In the genomic region with DNA sequence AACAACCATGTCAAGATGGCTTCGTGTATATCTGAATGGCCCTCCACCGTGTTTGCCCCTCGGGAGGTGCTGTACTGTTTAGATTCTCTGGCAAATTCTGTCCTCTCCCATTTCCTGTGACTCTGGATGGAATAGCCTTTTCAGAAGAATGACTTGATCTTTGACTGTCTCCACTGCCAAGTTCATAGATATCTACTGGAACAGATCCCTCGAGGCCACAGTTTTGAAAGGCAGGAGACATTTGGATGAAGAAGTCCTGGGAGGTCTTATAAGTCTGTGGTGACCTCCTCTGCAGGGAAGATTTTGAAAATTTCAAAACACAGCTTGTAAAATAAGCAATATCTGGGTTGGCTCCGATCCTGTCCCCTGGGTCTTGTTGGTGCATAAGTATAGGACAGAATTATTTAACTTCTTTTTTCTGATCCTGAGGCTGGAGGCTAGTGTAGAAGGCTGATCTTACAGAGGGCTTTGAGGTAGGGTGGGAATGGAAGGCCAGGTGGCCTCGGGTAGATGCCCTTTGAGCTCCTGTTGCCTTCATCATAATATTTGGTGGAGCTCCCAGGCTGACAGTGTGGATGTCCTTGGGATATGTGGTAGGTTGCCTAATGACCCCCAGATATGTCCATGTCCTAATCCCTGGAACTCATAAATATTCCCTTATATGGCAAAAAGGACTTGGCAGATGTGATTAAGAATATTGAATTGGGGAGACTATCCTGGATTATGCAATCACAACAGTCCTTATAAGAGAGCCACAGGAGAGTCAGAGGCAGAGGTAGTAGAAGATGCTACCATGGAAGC, we compare ENCODE assay signal across 25 cellular contexts. TPM values are rescaled to one million over a fixed set of nuclear protein-coding genes. Genes with fewer than 3 reads are reported as not detected.
DNase-seq lines count a peak whose midpoint lies in the region; ATAC-seq and TF ChIP-seq lines count a peak whose summit lies in the region.
"Had no signal": no experiment of that assay in that cellular context is flagged by ENCODE, and none has a peak within 500 bp of the region (broad histone marks: within the 10 kb centered on the region; RNA-seq: fewer than 3 reads in every experiment).

No MANE protein-coding gene starts in this region.

- 52 to 56% methylated on average over 6 of the region's 6 CpGs for WGBS in body of pancreas, 2 donors
- WGBS in psoas muscle, 3 donors: 34 to 39% (median 35%) methylated on average over 6 of the region's 6 CpGs
- WGBS in tibial nerve, 2 donors: 58 to 62% methylated on average over 6 of the region's 6 CpGs

- H3K27me3 ChIP-seq in body of pancreas (no peaks in the 10 kb centered on the region), psoas muscle (ENCODE audit: insufficient read depth in 3 of 3, low read length in 2 of 3) (peaks cover 0 to 22% (median 6%) of the 10 kb centered on the region in 3 donors), tibial nerve (peaks cover 0 to 9% of the 10 kb centered on the region in 2 donors)
- H3K27me3 ChIP-seq: BLaER1 treated with 17β-estradiol and CSF1 and Interleukin-3, amounts not matched to agents 10 nM and 100 nM; vagina had no signal

- H3K4me1 Mint-ChIP-seq in activated T-helper 1 cell treated with anti-CD3 and anti-CD28 coated beads, Interleukin-12 subunit alpha, Interleukin-12 subunit beta, Interleukin-2, Interleukin-4 antibody, amounts not matched to agents 30 ng/mL and 10 ng/mL and 1 ng/mL, durations not matched to agents 14 hours and 24 hours and 36 hours (ENCODE audit: low read depth): no peaks in the 10 kb centered on the region
- H3K4me1 Mint-ChIP-seq: activated CD4-positive, alpha-beta T cell treated with anti-CD3 and anti-CD28 coated beads for 36 hours; nephron progenitor cell had no signal

- DNase-seq in body of pancreas: peak in 2 of 4 donors; percentile 29 to 42
- peak; percentile 69 for DNase-seq in left ventricle myocardium superior
- DNase-seq in psoas muscle: peak; percentile 67 to 74
- peak; percentile 22 to 78 for DNase-seq in tibial nerve (ENCODE audit: low spot score in 2 of 2)
- no peak for DNase-seq in activated T-helper 1 cell treated with anti-CD3 and anti-CD28 coated beads, Interleukin-12 subunit alpha, Interleukin-12 subunit beta, Interleukin-2, Interleukin-4 antibody, amounts not matched to agents 30 ng/mL and 10 ng/mL and 1 ng/mL, durations not matched to agents 14 hours and 24 hours and 36 hours (ENCODE audit: low spot score)
- DNase-seq in mesenteric fat pad (ENCODE audit: low spot score): no peak
- DNase-seq: activated CD4-positive, alpha-beta T cell treated with anti-CD3 and anti-CD28 coated beads for 36 hours; activated naive CD4-positive, alpha-beta T cell treated with Interleukin-2 at 50 U/mL for 16 hours; activated T-cell treated with anti-CD3 and anti-CD28 coated beads, Interleukin-2, amount 50 U/mL, for 4 hours; anterior cingulate cortex; left lung; midbrain; NCI-H1048; NCI-H1930; NCI-H774; nephron progenitor cell; T-helper 2 cell had no signal

- H3K27me3 Mint-ChIP-seq in activated T-helper 1 cell treated with anti-CD3 and anti-CD28 coated beads, Interleukin-12 subunit alpha, Interleukin-12 subunit beta, Interleukin-2, Interleukin-4 antibody, amounts not matched to agents 30 ng/mL and 10 ng/mL and 1 ng/mL, durations not matched to agents 14 hours and 24 hours and 36 hours (ENCODE audit: insufficient read depth): peaks cover 16% of the 10 kb centered on the region

- H3K36me3 Mint-ChIP-seq in activated T-helper 1 cell treated with anti-CD3 and anti-CD28 coated beads, Interleukin-12 subunit alpha, Interleukin-12 subunit beta, Interleukin-2, Interleukin-4 antibody, amounts not matched to agents 30 ng/mL and 10 ng/mL and 1 ng/mL, durations not matched to agents 14 hours and 24 hours and 36 hours (ENCODE audit: low read depth): no peaks in the 10 kb centered on the region

- H3K27ac ChIP-seq in body of pancreas (peak overlapping the region in 1 of 4 donors; percentile 7), psoas muscle (no peak overlapping the region), tibial nerve (peak overlapping the region in 2 of 4 donors; percentile 4 to 31)
- H3K27ac ChIP-seq: BLaER1 treated with 17β-estradiol and CSF1 and Interleukin-3, amounts not matched to agents 10 nM and 100 nM; left lung; parathyroid adenoma; RWPE1; skin epidermis; vagina had no signal

- peaks cover 3% of the 10 kb centered on the region for H3K9me3 Mint-ChIP-seq in activated T-helper 1 cell treated with anti-CD3 and anti-CD28 coated beads, Interleukin-12 subunit alpha, Interleukin-12 subunit beta, Interleukin-2, Interleukin-4 antibody, amounts not matched to agents 30 ng/mL and 10 ng/mL and 1 ng/mL, durations not matched to agents 14 hours and 24 hours and 36 hours

- ATAC-seq in body of pancreas (peak; percentile 18), left ventricle myocardium superior (peak; percentile 81), psoas muscle (peak; percentile 27 to 70 (median 62)), HG03442 (IDR thresholded peaks at IDR 0.05; ENCODE audit: unreplicated experiment) (no peak), HG03571 (IDR thresholded peaks at IDR 0.05; ENCODE audit: unreplicated experiment) (no peak)
- ATAC-seq: activated CD4-positive, alpha-beta T cell treated with anti-CD3 and anti-CD28 coated beads for 36 hours; activated T-cell treated with anti-CD3 and anti-CD28 coated beads, Interleukin-2, amount 50 U/mL, for 4 hours; left lung; SK-N-SH treated with all-trans-retinoic acid at 6 μM for 48 hours had no signal

- TF ChIP-seq CTCF in body of pancreas (IDR thresholded peaks at IDR 0.05) (no peak), psoas muscle (IDR thresholded peaks at IDR 0.05) (no peak), tibial nerve (IDR thresholded peaks at IDR 0.05) (no peak)

- TF ChIP-seq POLR2A in body of pancreas (IDR thresholded peaks at IDR 0.05) (no peak), tibial nerve (IDR thresholded peaks at IDR 0.05) (no peak)

- H3K36me3 ChIP-seq in body of pancreas (replicated peaks in 1 of 2; ENCODE audit: insufficient read depth in 1 of 2, low read depth in 2 of 2): no peaks in the 10 kb centered on the region
- no peaks in the 10 kb centered on the region for H3K36me3 ChIP-seq in psoas muscle (ENCODE audit: insufficient read depth in 1 of 2, low read depth in 1 of 2)
- H3K36me3 ChIP-seq in tibial nerve: no peaks in the 10 kb centered on the region
- H3K36me3 ChIP-seq: BLaER1 treated with 17β-estradiol and CSF1 and Interleukin-3, amounts not matched to agents 10 nM and 100 nM; left lung; vagina had no signal

- H3K9me3 ChIP-seq in body of pancreas: no peaks in the 10 kb centered on the region
- H3K9me3 ChIP-seq in psoas muscle: no peaks in the 10 kb centered on the region
- H3K9me3 ChIP-seq in tibial nerve: peaks cover 0 to 4% (median 0%) of the 10 kb centered on the region in 4 donors
- H3K9me3 ChIP-seq: vagina had no signal

- H3K27ac Mint-ChIP-seq in activated T-helper 1 cell treated with anti-CD3 and anti-CD28 coated beads, Interleukin-12 subunit alpha, Interleukin-12 subunit beta, Interleukin-2, Interleukin-4 antibody, amounts not matched to agents 30 ng/mL and 10 ng/mL and 1 ng/mL, durations not matched to agents 14 hours and 24 hours and 36 hours: no peak overlapping the region
- H3K27ac Mint-ChIP-seq: activated CD4-positive, alpha-beta T cell treated with anti-CD3 and anti-CD28 coated beads for 36 hours; nephron progenitor cell had no signal

- H3K4me3 ChIP-seq in body of pancreas (no peak overlapping the region), psoas muscle (no peak overlapping the region), tibial nerve (no peak overlapping the region)
- H3K4me3 ChIP-seq: BLaER1 treated with 17β-estradiol and CSF1 and Interleukin-3, amounts not matched to agents 10 nM and 100 nM; left lung; skin epidermis; vagina had no signal

- H3K4me3 Mint-ChIP-seq in activated T-helper 1 cell treated with anti-CD3 and anti-CD28 coated beads, Interleukin-12 subunit alpha, Interleukin-12 subunit beta, Interleukin-2, Interleukin-4 antibody, amounts not matched to agents 30 ng/mL and 10 ng/mL and 1 ng/mL, durations not matched to agents 14 hours and 24 hours and 36 hours: no peak overlapping the region
- H3K4me3 Mint-ChIP-seq: activated CD4-positive, alpha-beta T cell treated with anti-CD3 and anti-CD28 coated beads for 36 hours; activated T-cell treated with anti-CD3 and anti-CD28 coated beads, Interleukin-2, amount 50 U/mL, for 4 hours; nephron progenitor cell had no signal

- TF ChIP-seq EP300 in tibial nerve (IDR thresholded peaks at IDR 0.05): peak in 1 of 2 donors; percentile 37

- H3K4me1 ChIP-seq in body of pancreas: peaks cover 61% of the 10 kb centered on the region
- H3K4me1 ChIP-seq in psoas muscle: no peaks in the 10 kb centered on the region
- H3K4me1 ChIP-seq in tibial nerve: peaks cover 0 to 32% (median 3%) of the 10 kb centered on the region in 4 donors
- H3K4me1 ChIP-seq: BLaER1 treated with 17β-estradiol and CSF1 and Interleukin-3, amounts not matched to agents 10 nM and 100 nM; left lung; parathyroid adenoma had no signal

- intact Hi-C loops in body of pancreas (cut with DNase I) (no loop called here), left ventricle myocardium superior (cut with micrococcal nuclease) (no loop called here), psoas muscle (cut with DNase I) (no loop called here)
- intact Hi-C loops in activated T-helper 1 cell treated with anti-CD3 and anti-CD28 coated beads, Interleukin-12 subunit alpha, Interleukin-12 subunit beta, Interleukin-2, Interleukin-4 antibody, amounts not matched to agents 30 ng/mL and 10 ng/mL and 1 ng/mL, durations not matched to agents 14 hours and 24 hours and 36 hours (cut with micrococcal nuclease): no loop called here

RNA-seq across cellular contexts. Expression of a gene that starts 5.3 kb away (rescaled TPM):
- total RNA-seq in body of pancreas (10 to 100 TPM in 1 of 2 donors, 1 to 10 TPM in 1; 7.8 to 10.2 TPM), left ventricle myocardium superior (9.2 TPM), psoas muscle (10 to 100 TPM in 1 of 4 donors, 1 to 10 TPM in 3; 2.1 to 12.8 (median 3.5) TPM), tibial nerve (10 to 100 TPM; 16.2 to 19.7 (median 19.3) TPM), mesenteric fat pad (5.8 TPM)
- under 1 TPM; 0.35 to 0.83 (median 0.77) TPM for polyA plus RNA-seq in psoas muscle
- not detected in 2 replicates for total RNA-seq in activated T-helper 1 cell treated with anti-CD3 and anti-CD28 coated beads, Interleukin-12 subunit alpha, Interleukin-12 subunit beta, Interleukin-2, Interleukin-4 antibody, amounts not matched to agents 30 ng/mL and 10 ng/mL and 1 ng/mL, durations not matched to agents 14 hours and 24 hours and 36 hours
- total RNA-seq: activated CD4-positive, alpha-beta T cell treated with anti-CD3 and anti-CD28 coated beads for 36 hours; activated T-cell treated with anti-CD3 and anti-CD28 coated beads, Interleukin-2, amount 50 U/mL, for 4 hours had no signal

Comparison
In these comparisons a context has a peak if more than half of its experiments do, and no peak if none do; other contexts are left out.
1. ATAC-seq: peak in body of pancreas (single experiment), left ventricle myocardium superior (single experiment) and psoas muscle (4 of 4); none in HG03442 (single experiment) and HG03571 (single experiment).
2. DNase-seq: peak in left ventricle myocardium superior (single experiment), psoas muscle (2 of 2) and tibial nerve (2 of 2); none in activated T-helper 1 cell treated with anti-CD3 and anti-CD28 coated beads, Interleukin-12 subunit alpha, Interleukin-12 subunit beta, Interleukin-2, Interleukin-4 antibody, amounts not matched to agents 30 ng/mL and 10 ng/mL and 1 ng/mL, durations not matched to agents 14 hours and 24 hours and 36 hours (single experiment) and mesenteric fat pad (single experiment).